In the genomic region with DNA sequence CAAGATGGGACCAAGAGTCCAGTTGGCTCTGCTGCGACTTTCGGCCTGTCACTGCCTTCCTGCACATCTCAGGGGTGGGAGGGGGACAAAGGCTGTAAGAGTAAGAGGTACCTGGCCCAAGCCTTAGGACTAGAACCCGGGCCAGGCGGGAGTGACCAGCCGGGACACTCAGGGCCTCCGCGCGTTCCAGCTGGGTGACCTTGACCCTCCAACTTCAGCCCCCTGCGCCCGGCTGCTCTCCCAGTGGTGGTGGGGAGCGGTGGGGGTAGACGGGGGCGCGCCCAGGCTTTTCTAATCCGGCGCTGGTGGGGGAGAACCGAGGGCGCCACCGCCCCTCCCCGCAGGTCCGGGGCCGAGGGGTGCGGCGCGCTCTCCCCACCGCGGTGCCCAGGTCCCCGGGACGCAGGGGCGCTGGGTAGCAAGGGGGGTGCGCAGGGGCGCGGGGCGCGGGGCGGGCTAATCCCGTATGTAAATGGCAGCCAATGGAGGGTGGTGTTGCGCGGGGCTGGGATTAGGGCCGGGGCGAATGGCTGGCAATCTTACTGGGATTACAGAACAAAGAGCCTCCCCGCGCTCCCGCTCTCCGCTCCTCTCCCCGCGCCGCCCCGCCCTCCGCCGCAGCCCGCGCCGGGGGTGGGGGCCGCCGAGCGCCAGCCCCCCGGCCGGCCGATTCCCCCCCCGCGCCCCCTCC, we compare ENCODE assay signal across 1 cellular context.
TF ChIP-seq lines count a peak whose summit lies in the region.

A gene with protein sequence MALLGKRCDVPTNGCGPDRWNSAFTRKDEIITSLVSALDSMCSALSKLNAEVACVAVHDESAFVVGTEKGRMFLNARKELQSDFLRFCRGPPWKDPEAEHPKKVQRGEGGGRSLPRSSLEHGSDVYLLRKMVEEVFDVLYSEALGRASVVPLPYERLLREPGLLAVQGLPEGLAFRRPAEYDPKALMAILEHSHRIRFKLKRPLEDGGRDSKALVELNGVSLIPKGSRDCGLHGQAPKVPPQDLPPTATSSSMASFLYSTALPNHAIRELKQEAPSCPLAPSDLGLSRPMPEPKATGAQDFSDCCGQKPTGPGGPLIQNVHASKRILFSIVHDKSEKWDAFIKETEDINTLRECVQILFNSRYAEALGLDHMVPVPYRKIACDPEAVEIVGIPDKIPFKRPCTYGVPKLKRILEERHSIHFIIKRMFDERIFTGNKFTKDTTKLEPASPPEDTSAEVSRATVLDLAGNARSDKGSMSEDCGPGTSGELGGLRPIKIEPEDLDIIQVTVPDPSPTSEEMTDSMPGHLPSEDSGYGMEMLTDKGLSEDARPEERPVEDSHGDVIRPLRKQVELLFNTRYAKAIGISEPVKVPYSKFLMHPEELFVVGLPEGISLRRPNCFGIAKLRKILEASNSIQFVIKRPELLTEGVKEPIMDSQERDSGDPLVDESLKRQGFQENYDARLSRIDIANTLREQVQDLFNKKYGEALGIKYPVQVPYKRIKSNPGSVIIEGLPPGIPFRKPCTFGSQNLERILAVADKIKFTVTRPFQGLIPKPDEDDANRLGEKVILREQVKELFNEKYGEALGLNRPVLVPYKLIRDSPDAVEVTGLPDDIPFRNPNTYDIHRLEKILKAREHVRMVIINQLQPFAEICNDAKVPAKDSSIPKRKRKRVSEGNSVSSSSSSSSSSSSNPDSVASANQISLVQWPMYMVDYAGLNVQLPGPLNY (plus strand): TSS at position 586 of the 691 bp plus-strand sequence. CDS start 54,175 bp downstream, outside the sequence.

TF ChIP-seq in HepG2, 621 proteins besides CTCF, POLR2A, EP300 and RAD21 (continued from another document and continues in another):
- peak; percentile 60 for TF ChIP-seq ARID4A (CRISPR knock-in tag; IDR thresholded peaks at IDR 0.05; ENCODE audit: borderline replicate concordance)
- no peak for TF ChIP-seq HNRNPL (IDR thresholded peaks at IDR 0.05; ENCODE audit: low read depth, low read length)
- TF ChIP-seq GZF1 (CRISPR knock-in tag; IDR thresholded peaks at IDR 0.05), result no peak
- no peak for TF ChIP-seq ZNF790 (CRISPR knock-in tag; IDR thresholded peaks at IDR 0.05; ENCODE audit: borderline replicate concordance)
- no peak for TF ChIP-seq EED (CRISPR knock-in tag; IDR thresholded peaks at IDR 0.05)
- no peak for TF ChIP-seq HINFP (CRISPR knock-in tag; IDR thresholded peaks at IDR 0.05; ENCODE audit: low read depth)
- peak; percentile 83; the same call in 1 of the 2 replicates for TF ChIP-seq ZSCAN25 (CRISPR knock-in tag; IDR thresholded peaks at IDR 0.05)
- peak; percentile 68 for TF ChIP-seq NR2F6 (IDR thresholded peaks at IDR 0.05)
- TF ChIP-seq NR2F6 (CRISPR knock-in tag; IDR thresholded peaks at IDR 0.05), result peak; percentile 70; the same call in 1 of the 2 replicates
- TF ChIP-seq ZZZ3 (CRISPR knock-in tag; IDR thresholded peaks at IDR 0.05; ENCODE audit: borderline replicate concordance), result no peak
- no peak for TF ChIP-seq ETV5 (CRISPR knock-in tag; IDR thresholded peaks at IDR 0.05; ENCODE audit: borderline replicate concordance)
- TF ChIP-seq SALL2 (CRISPR knock-in tag; IDR thresholded peaks at IDR 0.05), result no peak
- peak; percentile 92 for TF ChIP-seq PATZ1 (CRISPR knock-in tag; IDR thresholded peaks at IDR 0.05)
- TF ChIP-seq, protein P1, sequence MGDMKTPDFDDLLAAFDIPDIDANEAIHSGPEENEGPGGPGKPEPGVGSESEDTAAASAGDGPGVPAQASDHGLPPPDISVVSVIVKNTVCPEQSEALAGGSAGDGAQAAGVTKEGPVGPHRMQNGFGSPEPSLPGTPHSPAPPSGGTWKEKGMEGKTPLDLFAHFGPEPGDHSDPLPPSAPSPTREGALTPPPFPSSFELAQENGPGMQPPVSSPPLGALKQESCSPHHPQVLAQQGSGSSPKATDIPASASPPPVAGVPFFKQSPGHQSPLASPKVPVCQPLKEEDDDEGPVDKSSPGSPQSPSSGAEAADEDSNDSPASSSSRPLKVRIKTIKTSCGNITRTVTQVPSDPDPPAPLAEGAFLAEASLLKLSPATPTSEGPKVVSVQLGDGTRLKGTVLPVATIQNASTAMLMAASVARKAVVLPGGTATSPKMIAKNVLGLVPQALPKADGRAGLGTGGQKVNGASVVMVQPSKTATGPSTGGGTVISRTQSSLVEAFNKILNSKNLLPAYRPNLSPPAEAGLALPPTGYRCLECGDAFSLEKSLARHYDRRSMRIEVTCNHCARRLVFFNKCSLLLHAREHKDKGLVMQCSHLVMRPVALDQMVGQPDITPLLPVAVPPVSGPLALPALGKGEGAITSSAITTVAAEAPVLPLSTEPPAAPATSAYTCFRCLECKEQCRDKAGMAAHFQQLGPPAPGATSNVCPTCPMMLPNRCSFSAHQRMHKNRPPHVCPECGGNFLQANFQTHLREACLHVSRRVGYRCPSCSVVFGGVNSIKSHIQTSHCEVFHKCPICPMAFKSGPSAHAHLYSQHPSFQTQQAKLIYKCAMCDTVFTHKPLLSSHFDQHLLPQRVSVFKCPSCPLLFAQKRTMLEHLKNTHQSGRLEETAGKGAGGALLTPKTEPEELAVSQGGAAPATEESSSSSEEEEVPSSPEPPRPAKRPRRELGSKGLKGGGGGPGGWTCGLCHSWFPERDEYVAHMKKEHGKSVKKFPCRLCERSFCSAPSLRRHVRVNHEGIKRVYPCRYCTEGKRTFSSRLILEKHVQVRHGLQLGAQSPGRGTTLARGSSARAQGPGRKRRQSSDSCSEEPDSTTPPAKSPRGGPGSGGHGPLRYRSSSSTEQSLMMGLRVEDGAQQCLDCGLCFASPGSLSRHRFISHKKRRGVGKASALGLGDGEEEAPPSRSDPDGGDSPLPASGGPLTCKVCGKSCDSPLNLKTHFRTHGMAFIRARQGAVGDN (CRISPR knock-in tag; IDR thresholded peaks at IDR 0.05), result peak; percentile 59; the same call in 1 of the 2 replicates
- TF ChIP-seq ZSCAN30 (CRISPR knock-in tag; IDR thresholded peaks at IDR 0.05), result 0 out of 2 replicates have a peak, but pooled peaks have one; percentile 31
- TF ChIP-seq THAP11 (CRISPR knock-in tag; IDR thresholded peaks at IDR 0.05), result 0 out of 2 replicates have a peak, but pooled peaks have one; percentile 32
- 0 out of 2 replicates have a peak, but pooled peaks have one; percentile 12 for TF ChIP-seq ZC3H13 (CRISPR knock-in tag; IDR thresholded peaks at IDR 0.05)
- TF ChIP-seq RBM39 (IDR thresholded peaks at IDR 0.05; ENCODE audit: low read depth, low read length, poor library complexity, severe bottlenecking), result peak; percentile 67
- 0 out of 2 replicates have a peak, but pooled peaks have one; percentile 10 for TF ChIP-seq KDM5A (IDR thresholded peaks at IDR 0.05; ENCODE audit: borderline replicate concordance, low read length)
- TF ChIP-seq POLR2AphosphoS5 (IDR thresholded peaks at IDR 0.05; ENCODE audit: low read depth, low read length), result peak; percentile 40; the same call in 1 of the 2 replicates
- TF ChIP-seq ZGPAT (CRISPR knock-in tag; IDR thresholded peaks at IDR 0.05), result peak; percentile 60; the same call in 1 of the 2 replicates
- TF ChIP-seq ZNF780A (CRISPR knock-in tag; IDR thresholded peaks at IDR 0.05), result no peak
- no peak for TF ChIP-seq ZNF260 (CRISPR knock-in tag; IDR thresholded peaks at IDR 0.05; ENCODE audit: borderline replicate concordance, low read depth)
- peak; percentile 39; the same call in 1 of the 2 replicates for TF ChIP-seq TMF1 (CRISPR knock-in tag; IDR thresholded peaks at IDR 0.05; ENCODE audit: low read depth)
- TF ChIP-seq, protein P2, sequence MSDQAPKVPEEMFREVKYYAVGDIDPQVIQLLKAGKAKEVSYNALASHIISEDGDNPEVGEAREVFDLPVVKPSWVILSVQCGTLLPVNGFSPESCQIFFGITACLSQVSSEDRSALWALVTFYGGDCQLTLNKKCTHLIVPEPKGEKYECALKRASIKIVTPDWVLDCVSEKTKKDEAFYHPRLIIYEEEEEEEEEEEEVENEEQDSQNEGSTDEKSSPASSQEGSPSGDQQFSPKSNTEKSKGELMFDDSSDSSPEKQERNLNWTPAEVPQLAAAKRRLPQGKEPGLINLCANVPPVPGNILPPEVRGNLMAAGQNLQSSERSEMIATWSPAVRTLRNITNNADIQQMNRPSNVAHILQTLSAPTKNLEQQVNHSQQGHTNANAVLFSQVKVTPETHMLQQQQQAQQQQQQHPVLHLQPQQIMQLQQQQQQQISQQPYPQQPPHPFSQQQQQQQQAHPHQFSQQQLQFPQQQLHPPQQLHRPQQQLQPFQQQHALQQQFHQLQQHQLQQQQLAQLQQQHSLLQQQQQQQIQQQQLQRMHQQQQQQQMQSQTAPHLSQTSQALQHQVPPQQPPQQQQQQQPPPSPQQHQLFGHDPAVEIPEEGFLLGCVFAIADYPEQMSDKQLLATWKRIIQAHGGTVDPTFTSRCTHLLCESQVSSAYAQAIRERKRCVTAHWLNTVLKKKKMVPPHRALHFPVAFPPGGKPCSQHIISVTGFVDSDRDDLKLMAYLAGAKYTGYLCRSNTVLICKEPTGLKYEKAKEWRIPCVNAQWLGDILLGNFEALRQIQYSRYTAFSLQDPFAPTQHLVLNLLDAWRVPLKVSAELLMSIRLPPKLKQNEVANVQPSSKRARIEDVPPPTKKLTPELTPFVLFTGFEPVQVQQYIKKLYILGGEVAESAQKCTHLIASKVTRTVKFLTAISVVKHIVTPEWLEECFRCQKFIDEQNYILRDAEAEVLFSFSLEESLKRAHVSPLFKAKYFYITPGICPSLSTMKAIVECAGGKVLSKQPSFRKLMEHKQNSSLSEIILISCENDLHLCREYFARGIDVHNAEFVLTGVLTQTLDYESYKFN (CRISPR knock-in tag; conservative IDR thresholded peaks at IDR 0.05), result peak; percentile 27; the same call in 1 of the 2 replicates
- 0 out of 2 replicates have a peak, but pooled peaks have one; percentile 22 for TF ChIP-seq AHR (CRISPR knock-in tag; IDR thresholded peaks at IDR 0.05)
- TF ChIP-seq, protein P3, sequence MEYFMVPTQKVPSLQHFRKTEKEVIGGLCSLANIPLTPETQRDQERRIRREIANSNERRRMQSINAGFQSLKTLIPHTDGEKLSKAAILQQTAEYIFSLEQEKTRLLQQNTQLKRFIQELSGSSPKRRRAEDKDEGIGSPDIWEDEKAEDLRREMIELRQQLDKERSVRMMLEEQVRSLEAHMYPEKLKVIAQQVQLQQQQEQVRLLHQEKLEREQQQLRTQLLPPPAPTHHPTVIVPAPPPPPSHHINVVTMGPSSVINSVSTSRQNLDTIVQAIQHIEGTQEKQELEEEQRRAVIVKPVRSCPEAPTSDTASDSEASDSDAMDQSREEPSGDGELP (IDR thresholded peaks at IDR 0.05; ENCODE audit: borderline replicate concordance, low read depth), result peak; percentile 76; the same call in 1 of the 2 replicates
